Comparison of ENCODE assay signal across 1 cellular context in genomic region chr15:74768771-74769342, GRCh38.
TF ChIP-seq lines count a peak whose summit lies in the region.

No MANE protein-coding gene starts in this region.

TF ChIP-seq in HCT116, 20 proteins besides CTCF, POLR2A, EP300 and RAD21:
- TF ChIP-seq EZH2 (IDR thresholded peaks at IDR 0.05) (no peak), EGR1 (IDR thresholded peaks at IDR 0.05; ENCODE audit: low read depth) (no peak), CBX3 (IDR thresholded peaks at IDR 0.05; ENCODE audit: low read depth) (no peak), ZBTB33 (IDR thresholded peaks at IDR 0.05; ENCODE audit: extremely low read depth, insufficient replicate concordance, low read length) (no peak), CEBPB (IDR thresholded peaks at IDR 0.05; ENCODE audit: low read depth) (no peak), REST (IDR thresholded peaks at IDR 0.05; ENCODE audit: low read depth) (no peak)
